In genomic region chr13:30889196-30889690, GRCh38 we compare ENCODE assay signal across 9 cellular contexts. TPM values are rescaled to one million over a fixed set of nuclear protein-coding genes. Genes with fewer than 3 reads are reported as not detected.
"Had no signal": no experiment of that assay in that cellular context is flagged by ENCODE, and none has a peak within 500 bp of the region (broad histone marks: within the 10 kb centered on the region; RNA-seq: fewer than 3 reads in every experiment).

No MANE protein-coding gene starts in this region.

- H2AFZ ChIP-seq: GM23338 had no signal

- DNase-seq: H7, HFFc6, KBM-7 had no signal

- H3K4me3 Mint-ChIP-seq: GM23338, HFFc6, IgD-negative memory B cell had no signal

- H3K27ac Mint-ChIP-seq: GM23338, HFFc6, IgD-negative memory B cell had no signal

- H3K4me2 ChIP-seq: GM23338, KMS-11 had no signal

- H3K4me3 ChIP-seq: GM23338, HAP-1 had no signal

- H3K9me3 Mint-ChIP-seq: HFFc6 had no signal

- H3K27ac ChIP-seq: HL-60, KMS-11 had no signal

- H3K36me3 ChIP-seq: HAP-1 had no signal

- H3K36me3 Mint-ChIP-seq: IgD-negative memory B cell had no signal

- H3K4me1 Mint-ChIP-seq: IgD-negative memory B cell had no signal

- H3K9ac ChIP-seq: KMS-11 had no signal

- H3K4me1 ChIP-seq: HAP-1 had no signal

- ATAC-seq: GM23338 had no signal

RNA-seq across cellular contexts. Expression of gene MEDAG, which starts 16.8 kb away (rescaled TPM):
- total RNA-seq: H4 had no signal
- polyA plus RNA-seq: IgD-negative memory B cell had no signal

RNA-seq across cellular contexts. Expression of gene TEX26, which starts 43.2 kb away (rescaled TPM):
- total RNA-seq: GM23338, H4, H7, HFFc6 had no signal
- polyA plus RNA-seq: GM23338, IgD-negative memory B cell had no signal
